In genomic region chr2:190887089-190887488, GRCh38 we compare ENCODE assay signal across 10 cellular contexts. TPM values are rescaled to one million over a fixed set of nuclear protein-coding genes. Genes with fewer than 3 reads are reported as not detected.
DNase-seq lines count a peak whose midpoint lies in the region; ATAC-seq lines count a peak whose summit lies in the region.
"Had no signal": no experiment of that assay in that cellular context is flagged by ENCODE, and none has a peak within 500 bp of the region (broad histone marks: within the 10 kb centered on the region; RNA-seq: fewer than 3 reads in every experiment).

No MANE protein-coding gene starts in this region.

- no peak overlapping the region for H3K23ac ChIP-seq in mesendoderm (ENCODE audit: low read length)

- peaks cover 38% of the 10 kb centered on the region for H3K79me2 ChIP-seq in mesendoderm (ENCODE audit: control insufficient read depth, insufficient read depth, low read length)

- no peak overlapping the region for H2BK5ac ChIP-seq in mesendoderm (ENCODE audit: low read length)

- no peak overlapping the region for H3K9ac ChIP-seq in mesendoderm (ENCODE audit: low read length)

- WGBS in mesendoderm (ENCODE audit: extremely low coverage, insufficient coverage, low lambda C conversion rate) = no CpG with 5 or more reads among the region's 2 CpGs

- no peak overlapping the region for H2BK120ac ChIP-seq in mesendoderm (ENCODE audit: low read depth, low read length)

- H3K9me3 Mint-ChIP-seq in activated CD4-positive, alpha-beta T cell treated with anti-CD3 and anti-CD28 coated beads for 36 hours (ENCODE audit: low read depth) = no peaks in the 10 kb centered on the region
- H3K9me3 Mint-ChIP-seq in activated CD4-positive, alpha-beta T cell treated with anti-CD3 and anti-CD28 coated beads, Interleukin-2, amount 10 ng/mL, durations not matched to agents 7 days and 5 days = no peaks in the 10 kb centered on the region
- H3K9me3 Mint-ChIP-seq in T-cell = no peaks in the 10 kb centered on the region
- H3K9me3 Mint-ChIP-seq in stimulated activated memory B cell treated with anti-CD40 and anti-IgM and Interleukin-4, amounts not matched to agents 10 μg/mL and 1 μg/mL and 100 μg/mL, for 72 hours = no peaks in the 10 kb centered on the region
- H3K9me3 Mint-ChIP-seq: T-helper 1 cell treated with Interleukin-12 subunit alpha and Interleukin-12 subunit beta and Interleukin-4 antibody, amounts not matched to agents 30 μg/mL and 1 μg/mL, for 36 hours had no signal

- intact Hi-C loops in activated CD4-positive, alpha-beta T cell treated with anti-CD3 and anti-CD28 coated beads for 36 hours (cut with DNase I, micrococcal nuclease) = no loop called here
- intact Hi-C loops in cardiac septum (cut with DNase I) = no loop called here

- H3K4me2 ChIP-seq in mesendoderm (ENCODE audit: low read length) = no peak overlapping the region

- no peak for DNase-seq in activated CD4-positive, alpha-beta T cell treated with anti-CD3 and anti-CD28 coated beads for 36 hours
- no peak for DNase-seq in activated CD4-positive, alpha-beta T cell treated with anti-CD3 and anti-CD28 coated beads, Interleukin-2, amount 10 ng/mL, durations not matched to agents 7 days and 5 days
- DNase-seq in T-cell = no peak
- DNase-seq in cardiac septum (ENCODE audit: low spot score) = no peak
- DNase-seq in mesendoderm = no peak
- DNase-seq in LoVo (ENCODE audit: low spot score) = no peak
- DNase-seq: Caco-2 had no signal

- no peak overlapping the region for H3K18ac ChIP-seq in mesendoderm (ENCODE audit: low read length)

- no peaks in the 10 kb centered on the region for H3K27me3 ChIP-seq in mesendoderm (ENCODE audit: insufficient read depth, low read length, poor library complexity)

- H3K4me1 Mint-ChIP-seq in activated CD4-positive, alpha-beta T cell treated with anti-CD3 and anti-CD28 coated beads for 36 hours = peaks cover 64% of the 10 kb centered on the region
- H3K4me1 Mint-ChIP-seq in activated CD4-positive, alpha-beta T cell treated with anti-CD3 and anti-CD28 coated beads, Interleukin-2, amount 10 ng/mL, durations not matched to agents 7 days and 5 days = peaks cover 67% of the 10 kb centered on the region
- peaks cover 82 to 87% (median 87%) of the 10 kb centered on the region in 3 donors for H3K4me1 Mint-ChIP-seq in T-cell
- H3K4me1 Mint-ChIP-seq in stimulated activated memory B cell treated with anti-CD40 and anti-IgM and Interleukin-4, amounts not matched to agents 10 μg/mL and 1 μg/mL and 100 μg/mL, for 72 hours = peaks cover 71% of the 10 kb centered on the region

- CTCF ChIA-PET in activated CD4-positive, alpha-beta T cell treated with anti-CD3 and anti-CD28 coated beads for 36 hours (lab: Charles Lee) = interaction anchor here (0.8 to 3.3 kb wide), 9 partner anchors 9 to 107 kb away, joined by 3 to 15 read pairs (median 5); no protein-coding TSS in a partner anchor
- CTCF ChIA-PET in activated CD4-positive, alpha-beta T cell treated with anti-CD3 and anti-CD28 coated beads, Interleukin-2, amount 10 ng/mL, durations not matched to agents 7 days and 5 days (lab: Charles Lee) = interaction anchor here (0.6 to 1.9 kb wide), 5 partner anchors 13 to 1233 kb away, joined by 3 to 7 read pairs (median 5); no protein-coding TSS in a partner anchor
- CTCF ChIA-PET in T-cell (lab: Charles Lee) = interaction anchor here (0.5 to 1.8 kb wide), 8 partner anchors 12 to 341 kb away, joined by 3 to 7 read pairs (median 4); no protein-coding TSS in a partner anchor

- H4K8ac ChIP-seq in mesendoderm (ENCODE audit: low read depth, low read length) = no peak overlapping the region

- POLR2A ChIA-PET in activated CD4-positive, alpha-beta T cell treated with anti-CD3 and anti-CD28 coated beads for 36 hours (lab: Charles Lee) = interaction anchor here (0.5 to 1.1 kb wide), 2 partner anchors 145 to 353 kb away, joined by 3 read pairs; no protein-coding TSS in a partner anchor
- POLR2A ChIA-PET in activated CD4-positive, alpha-beta T cell treated with anti-CD3 and anti-CD28 coated beads, Interleukin-2, amount 10 ng/mL, durations not matched to agents 7 days and 5 days (lab: Charles Lee) = interaction anchor here (0.7 kb wide), 1 partner anchor 76 kb away, joined by 3 read pairs; no protein-coding TSS in a partner anchor
- POLR2A ChIA-PET in T-cell (lab: Charles Lee) = interaction anchor here (0.6 to 1.4 kb wide), 7 partner anchors 31 to 510 kb away, joined by 3 to 5 read pairs (median 3); no protein-coding TSS in a partner anchor

- no peak overlapping the region for H2BK15ac ChIP-seq in mesendoderm (replicated peaks; ENCODE audit: low read depth)

- no peak overlapping the region for H3K27ac ChIP-seq in mesendoderm (ENCODE audit: low read depth, low read length)

- H3K79me1 ChIP-seq in mesendoderm (ENCODE audit: low read length) = peaks cover 4% of the 10 kb centered on the region

- H3K56ac ChIP-seq in mesendoderm (ENCODE audit: low read length) = no peak overlapping the region

- H3K4me3 ChIP-seq in mesendoderm (ENCODE audit: low read length) = no peak overlapping the region

- peaks cover 62% of the 10 kb centered on the region for H3K36me3 Mint-ChIP-seq in activated CD4-positive, alpha-beta T cell treated with anti-CD3 and anti-CD28 coated beads for 36 hours (ENCODE audit: low read depth)
- peaks cover 46% of the 10 kb centered on the region for H3K36me3 Mint-ChIP-seq in activated CD4-positive, alpha-beta T cell treated with anti-CD3 and anti-CD28 coated beads, Interleukin-2, amount 10 ng/mL, durations not matched to agents 7 days and 5 days (ENCODE audit: low read depth)
- peaks cover 13% of the 10 kb centered on the region for H3K36me3 Mint-ChIP-seq in T-cell
- peaks cover 15% of the 10 kb centered on the region for H3K36me3 Mint-ChIP-seq in stimulated activated memory B cell treated with anti-CD40 and anti-IgM and Interleukin-4, amounts not matched to agents 10 μg/mL and 1 μg/mL and 100 μg/mL, for 72 hours

- H3K4me3 Mint-ChIP-seq in activated CD4-positive, alpha-beta T cell treated with anti-CD3 and anti-CD28 coated beads for 36 hours = no peak overlapping the region
- no peak overlapping the region for H3K4me3 Mint-ChIP-seq in activated CD4-positive, alpha-beta T cell treated with anti-CD3 and anti-CD28 coated beads, Interleukin-2, amount 10 ng/mL, durations not matched to agents 7 days and 5 days
- H3K4me3 Mint-ChIP-seq in T-cell = peak overlapping the region in 2 of 3 donors; percentile 31 to 45
- no peak overlapping the region for H3K4me3 Mint-ChIP-seq in stimulated activated memory B cell treated with anti-CD40 and anti-IgM and Interleukin-4, amounts not matched to agents 10 μg/mL and 1 μg/mL and 100 μg/mL, for 72 hours

- H3K4ac ChIP-seq in mesendoderm (ENCODE audit: low read depth, low read length) = no peak overlapping the region

- no peak overlapping the region for H4K5ac ChIP-seq in mesendoderm (ENCODE audit: low read length)

- H3K4me1 ChIP-seq in mesendoderm (ENCODE audit: control insufficient read depth, low read depth, low read length) = peaks cover 5% of the 10 kb centered on the region

- H3K36me3 ChIP-seq in mesendoderm (ENCODE audit: control insufficient read depth, insufficient read depth, low read length) = no peaks in the 10 kb centered on the region

- H3K27me3 Mint-ChIP-seq in activated CD4-positive, alpha-beta T cell treated with anti-CD3 and anti-CD28 coated beads for 36 hours = no peaks in the 10 kb centered on the region
- H3K27me3 Mint-ChIP-seq in activated CD4-positive, alpha-beta T cell treated with anti-CD3 and anti-CD28 coated beads, Interleukin-2, amount 10 ng/mL, durations not matched to agents 7 days and 5 days = no peaks in the 10 kb centered on the region
- no peaks in the 10 kb centered on the region for H3K27me3 Mint-ChIP-seq in T-cell
- no peaks in the 10 kb centered on the region for H3K27me3 Mint-ChIP-seq in stimulated activated memory B cell treated with anti-CD40 and anti-IgM and Interleukin-4, amounts not matched to agents 10 μg/mL and 1 μg/mL and 100 μg/mL, for 72 hours

- H2AK5ac ChIP-seq in mesendoderm (ENCODE audit: low read length) = no peak overlapping the region

- peak; percentile 67 for ATAC-seq in activated CD4-positive, alpha-beta T cell treated with anti-CD3 and anti-CD28 coated beads for 36 hours
- peak; percentile 74 for ATAC-seq in HG02885 (IDR thresholded peaks at IDR 0.05; ENCODE audit: poor library complexity, unreplicated experiment)
- ATAC-seq in T-cell (replicated peaks in 1 of 4) = peak in 1 of 4 experiments; percentile 16
- peak; percentile 72 for ATAC-seq in stimulated activated memory B cell treated with anti-CD40 and anti-IgM and Interleukin-4, amounts not matched to agents 10 μg/mL and 1 μg/mL and 100 μg/mL, for 72 hours

- no peak overlapping the region for H3K27ac Mint-ChIP-seq in activated CD4-positive, alpha-beta T cell treated with anti-CD3 and anti-CD28 coated beads for 36 hours
- no peak overlapping the region for H3K27ac Mint-ChIP-seq in activated CD4-positive, alpha-beta T cell treated with anti-CD3 and anti-CD28 coated beads, Interleukin-2, amount 10 ng/mL, durations not matched to agents 7 days and 5 days
- H3K27ac Mint-ChIP-seq in T-cell = peak overlapping the region in 1 of 2 donors; percentile 62
- peak overlapping the region; percentile 68 for H3K27ac Mint-ChIP-seq in stimulated activated memory B cell treated with anti-CD40 and anti-IgM and Interleukin-4, amounts not matched to agents 10 μg/mL and 1 μg/mL and 100 μg/mL, for 72 hours
- H3K27ac Mint-ChIP-seq: T-helper 1 cell treated with Interleukin-12 subunit alpha and Interleukin-12 subunit beta and Interleukin-4 antibody, amounts not matched to agents 30 μg/mL and 1 μg/mL, for 36 hours had no signal

RNA-seq across cellular contexts. Expression of gene GLS, which starts 6.5 kb away (rescaled TPM):
- 100 to 1,000 TPM; 136 to 242 TPM for total RNA-seq in activated CD4-positive, alpha-beta T cell treated with anti-CD3 and anti-CD28 coated beads for 36 hours
- total RNA-seq in activated CD4-positive, alpha-beta T cell treated with anti-CD3 and anti-CD28 coated beads, Interleukin-2, amount 10 ng/mL, durations not matched to agents 7 days and 5 days = 100 to 1,000 TPM; 142 to 155 TPM
- total RNA-seq in T-cell (100 to 1,000 TPM; 192 to 233 (median 209) TPM), cardiac septum (80.2 TPM)
- 41.6 TPM for polyA plus RNA-seq in mesendoderm (2013, experiment 1 of 2)
- polyA plus RNA-seq in mesendoderm (2013, experiment 2 of 2) = 41.3 TPM

Comparison
In these comparisons a context has a peak if more than half of its experiments do, and no peak if none do; other contexts are left out.
1. H3K4me3 Mint-ChIP-seq: peak in T-cell (2 of 3); none in activated CD4-positive, alpha-beta T cell treated with anti-CD3 and anti-CD28 coated beads for 36 hours (single experiment), activated CD4-positive, alpha-beta T cell treated with anti-CD3 and anti-CD28 coated beads, Interleukin-2, amount 10 ng/mL, durations not matched to agents 7 days and 5 days (single experiment) and stimulated activated memory B cell treated with anti-CD40 and anti-IgM and Interleukin-4, amounts not matched to agents 10 μg/mL and 1 μg/mL and 100 μg/mL, for 72 hours (single experiment).